Comparison of ENCODE assay signal across 8 cellular contexts in the genomic region with DNA sequence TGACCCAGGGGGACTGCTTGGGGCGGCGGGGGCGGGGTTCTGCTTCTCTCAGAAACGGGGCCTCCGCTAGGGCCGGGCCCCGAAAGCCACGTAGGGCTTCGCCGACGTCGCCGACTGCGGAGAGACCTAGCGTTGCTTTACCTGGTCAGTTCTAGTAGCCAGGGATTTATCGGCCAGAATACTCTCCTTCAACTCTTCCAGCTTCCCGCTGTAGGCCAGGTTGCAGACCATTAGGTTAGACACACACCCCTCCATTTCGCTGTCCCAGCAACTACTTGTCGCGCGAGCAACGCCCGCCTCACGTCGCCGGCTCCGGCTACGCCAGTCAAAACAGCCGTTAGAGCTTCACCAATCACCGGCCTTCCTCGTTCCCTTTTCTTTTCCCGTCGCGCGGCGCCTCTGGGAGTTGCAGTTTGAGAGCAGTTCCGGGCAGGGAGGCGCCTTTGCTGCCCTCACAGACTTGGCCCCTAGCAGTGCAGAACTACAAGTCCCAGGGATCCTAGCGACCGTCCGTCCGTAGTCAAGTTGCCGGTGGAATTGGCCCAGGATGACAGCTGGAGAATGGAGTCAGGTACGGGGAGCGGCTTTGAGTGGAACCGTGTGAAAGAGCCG. TPM values are rescaled to one million over a fixed set of nuclear protein-coding genes. Genes with fewer than 3 reads are reported as not detected.
DNase-seq lines count a peak whose midpoint lies in the region; ATAC-seq, FAIRE-seq and TF ChIP-seq lines count a peak whose summit lies in the region.

A gene with protein sequence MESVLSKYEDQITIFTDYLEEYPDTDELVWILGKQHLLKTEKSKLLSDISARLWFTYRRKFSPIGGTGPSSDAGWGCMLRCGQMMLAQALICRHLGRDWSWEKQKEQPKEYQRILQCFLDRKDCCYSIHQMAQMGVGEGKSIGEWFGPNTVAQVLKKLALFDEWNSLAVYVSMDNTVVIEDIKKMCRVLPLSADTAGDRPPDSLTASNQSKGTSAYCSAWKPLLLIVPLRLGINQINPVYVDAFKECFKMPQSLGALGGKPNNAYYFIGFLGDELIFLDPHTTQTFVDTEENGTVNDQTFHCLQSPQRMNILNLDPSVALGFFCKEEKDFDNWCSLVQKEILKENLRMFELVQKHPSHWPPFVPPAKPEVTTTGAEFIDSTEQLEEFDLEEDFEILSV (plus strand): TSS at position 513 of the 612 bp plus-strand sequence. CDS start 49 bp downstream, at position 562.
A gene with protein sequence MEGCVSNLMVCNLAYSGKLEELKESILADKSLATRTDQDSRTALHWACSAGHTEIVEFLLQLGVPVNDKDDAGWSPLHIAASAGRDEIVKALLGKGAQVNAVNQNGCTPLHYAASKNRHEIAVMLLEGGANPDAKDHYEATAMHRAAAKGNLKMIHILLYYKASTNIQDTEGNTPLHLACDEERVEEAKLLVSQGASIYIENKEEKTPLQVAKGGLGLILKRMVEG (minus strand): TSS at position 277 of the 612 bp plus-strand sequence. CDS start 22 bp downstream, at position 255.

- H3K27ac ChIP-seq in SJSA1 (peak within 1 kb of the TSS; percentile 93), neutrophil (peak within 1 kb of the TSS; percentile 83)

- TF ChIP-seq CTCF in GM06990 (IDR thresholded peaks at IDR 0.05; ENCODE audit: insufficient read depth, low read length, poor library complexity, severe bottlenecking) (no peak), neutrophil (IDR thresholded peaks at IDR 0.05) (peak; percentile 48), subcutaneous adipose tissue (IDR thresholded peaks at IDR 0.05; ENCODE audit: low read depth) (no peak)

- H3K4me1 ChIP-seq in SJSA1 (replicated peaks) = 0 out of 2 replicates have a peak, but pooled peaks cover 3% of the 10 kb centered on the region
- peaks cover 13 to 17% of the 10 kb centered on the region in 2 experiments for H3K4me1 ChIP-seq in neutrophil (ENCODE audit: control insufficient read depth in 1 of 2, insufficient read depth in 1 of 2, low read depth in 1 of 2, low read length in 1 of 2)

- no peak for FAIRE-seq in frontal cortex (lab: Jason Lieb, UNC)

- peak; percentile 96 for ATAC-seq in HG02571 (IDR thresholded peaks at IDR 0.05; ENCODE audit: unreplicated experiment)

- no peaks in the 10 kb centered on the region for H3K27me3 ChIP-seq in GM06990 (replicated peaks; ENCODE audit: control insufficient read depth, insufficient read depth, low read length)
- no peaks in the 10 kb centered on the region for H3K27me3 ChIP-seq in SJSA1 (replicated peaks)
- no peaks in the 10 kb centered on the region for H3K27me3 ChIP-seq in neutrophil

- peak; percentile 91 for DNase-seq in GM06990 (ENCODE audit: extremely low read depth, insufficient read length)
- DNase-seq in NAMALWA (ENCODE audit: low spot score) = peak; percentile 96
- peak; percentile 93 for DNase-seq in SJSA1 (ENCODE audit: low read depth in 1 of 2, low spot score in 2 of 2)
- DNase-seq in activated naive CD4-positive, alpha-beta T cell (lab: John Stamatoyannopoulos, UW) = peak; percentile 54 to 77 (median 63)
- DNase-seq in frontal cortex (ENCODE audit: low spot score in 2 of 2) = peak; percentile 37 to 60

- H3K4me3 ChIP-seq in GM06990 (replicated peaks; ENCODE audit: low read depth, low read length) = peak within 1 kb of the TSS; percentile 77
- peak within 1 kb of the TSS; percentile 61 for H3K4me3 ChIP-seq in SJSA1
- H3K4me3 ChIP-seq in neutrophil (ENCODE audit: low read depth in 1 of 2, low read length in 1 of 2) = peak within 1 kb of the TSS; percentile 70 to 71

- H3K9me3 ChIP-seq in SJSA1 (replicated peaks) = no peaks in the 10 kb centered on the region
- no peaks in the 10 kb centered on the region for H3K9me3 ChIP-seq in neutrophil

- no peaks in the 10 kb centered on the region; the same call in 1 of the 2 replicates for H3K36me3 ChIP-seq in GM06990 (ENCODE audit: control insufficient read depth, insufficient read depth, low read length)
- H3K36me3 ChIP-seq in SJSA1 = peaks cover 16% of the 10 kb centered on the region; the same call in 1 of the 2 replicates
- peaks cover 16% of the 10 kb centered on the region for H3K36me3 ChIP-seq in neutrophil

RNA-seq across cellular contexts. Expression of the first gene that starts in this region (rescaled TPM):
- 16.6 and 17.0 TPM in 2 replicates for total RNA-seq in SJSA1 (2014; rRNA removed; shearing (Covaris generic))
- total RNA-seq in frontal cortex (7.3 TPM), subcutaneous adipose tissue (10 to 100 TPM in 2 of 4 donors, 1 to 10 TPM in 2; 9.7 to 13.4 (median 10.3) TPM)

RNA-seq across cellular contexts. Expression of the second gene that starts in this region (rescaled TPM):
- 110 and 143 TPM in 2 replicates for total RNA-seq in SJSA1 (2014; rRNA removed; shearing (Covaris generic))
- total RNA-seq in frontal cortex (124 TPM), subcutaneous adipose tissue (10 to 100 TPM; 32.2 to 46.0 (median 34.1) TPM)

Comparison
In these comparisons a context has a peak if more than half of its experiments do, and no peak if none do; other contexts are left out.
1. Peak in every context shown above with its lines: DNase-seq, ATAC-seq, H3K4me3 ChIP-seq and H3K27ac ChIP-seq.